8 cellular contexts compared by ENCODE assay signal in the genomic region with DNA sequence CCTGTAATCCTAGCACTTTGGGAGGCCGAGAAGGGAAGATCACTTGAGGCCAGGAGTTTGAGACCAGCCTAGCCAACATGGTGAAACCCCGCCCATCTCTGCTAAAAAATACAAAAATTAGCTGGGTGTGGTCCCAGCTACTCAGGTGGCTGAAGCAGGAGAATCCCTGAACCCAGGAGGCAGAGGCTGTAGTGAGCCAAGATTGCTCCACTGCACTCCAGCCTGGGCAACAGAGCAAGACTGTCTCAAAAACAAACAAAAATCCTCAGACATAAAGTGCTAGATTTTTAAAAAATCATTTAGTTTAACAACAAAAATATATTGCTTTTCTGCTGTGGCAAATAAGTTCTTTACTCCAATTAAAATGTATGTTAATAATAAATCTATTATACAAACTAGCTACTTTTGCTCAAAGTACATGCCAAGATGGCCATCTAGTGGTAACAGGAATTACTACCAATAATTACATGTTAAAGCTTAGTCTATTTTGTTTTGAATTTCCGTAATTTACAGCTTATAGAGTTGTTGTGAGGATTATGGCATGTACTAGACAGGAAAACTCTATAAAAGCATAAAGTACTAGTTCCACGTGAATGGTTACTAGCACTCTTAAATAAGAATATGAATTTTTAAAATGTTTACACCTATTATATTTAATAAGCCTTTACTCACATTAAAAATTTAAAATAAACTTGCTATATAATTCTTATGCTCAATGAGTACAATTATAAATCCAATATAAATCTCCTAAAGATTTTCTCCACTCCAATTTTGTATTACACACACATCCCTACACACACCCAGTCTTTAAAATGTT. TPM values are rescaled to one million over a fixed set of nuclear protein-coding genes. Genes with fewer than 3 reads are reported as not detected.
DNase-seq lines count a peak whose midpoint lies in the region; ATAC-seq and TF ChIP-seq lines count a peak whose summit lies in the region.

No MANE protein-coding gene starts in this region.

- peaks cover 7% of the 10 kb centered on the region for H3K4me1 Mint-ChIP-seq in activated B cell treated with CpG ODN at 0.5 μM for 24 hours

- WGBS in thyroid gland, 2 donors: 51% methylated on average over 4 of the region's 4 CpGs

- no peaks in the 10 kb centered on the region for H3K9me3 ChIP-seq in thyroid gland

- peaks cover 0 to 3% of the 10 kb centered on the region in 2 donors for H3K4me1 ChIP-seq in thyroid gland

- H3K9me3 Mint-ChIP-seq in activated B cell treated with CpG ODN at 0.5 μM for 24 hours: no peaks in the 10 kb centered on the region

- intact Hi-C loops in activated B cell treated with CpG ODN at 0.5 μM for 24 hours (cut with micrococcal nuclease): loop anchor here (1.0 to 10.0 kb wide), 4 partner anchors 36 to 1454 kb away; a partner anchor contains a TSS
- intact Hi-C loops in thyroid gland (cut with DNase I): no loop called here

- no peak for TF ChIP-seq POLR2A in thyroid gland (IDR thresholded peaks at IDR 0.05)

- no peak overlapping the region for H3K27ac ChIP-seq in 22Rv1
- no peak overlapping the region for H3K27ac ChIP-seq in thyroid gland

- TF ChIP-seq CTCF in 22Rv1 (IDR thresholded peaks at IDR 0.05) (peak; percentile 81), GM06990 (IDR thresholded peaks at IDR 0.05; ENCODE audit: insufficient read depth, low read length, poor library complexity, severe bottlenecking) (peak; percentile 63), activated B cell treated with CpG ODN at 0.5 μM for 24 hours (IDR thresholded peaks at IDR 0.05) (no peak), thyroid gland (IDR thresholded peaks at IDR 0.05) (peak; percentile 31 to 81 (median 70))

- H3K27me3 Mint-ChIP-seq in activated B cell treated with CpG ODN at 0.5 μM for 24 hours: no peaks in the 10 kb centered on the region

- H3K36me3 ChIP-seq in GM06990 (ENCODE audit: control insufficient read depth, insufficient read depth, low read length) (no peaks in the 10 kb centered on the region), thyroid gland (no peaks in the 10 kb centered on the region)

- CTCF ChIA-PET in activated B cell treated with CpG ODN at 0.5 μM for 24 hours (lab: Charles Lee): interaction anchor here (0.7 to 2.0 kb wide), 15 partner anchors 10 to 1454 kb away, joined by 3 to 10 read pairs (median 4); a partner anchor contains a TSS

- DNase-seq in GM06990 (ENCODE audit: extremely low read depth, insufficient read length) (no peak), NCI-H1092 treated with DMSO at 0.1 percent for 48 hours (lab: John Stamatoyannopoulos, UW) (peak; percentile 18), activated B cell treated with CpG ODN at 0.5 μM for 24 hours (no peak), iPS-NIHi11 (ENCODE audit: low spot score) (peak; percentile 17), thyroid gland (peak; percentile 24 to 40)

- POLR2A ChIA-PET in activated B cell treated with CpG ODN at 0.5 μM for 24 hours (lab: Charles Lee): interaction anchor here (0.6 to 1.6 kb wide), 5 partner anchors 9 to 695 kb away, joined by 3 to 10 read pairs (median 4); a partner anchor contains a TSS

- ATAC-seq in activated B cell treated with CpG ODN at 0.5 μM for 24 hours (ENCODE audit: low read depth) (peak; percentile 54), HG03196 (IDR thresholded peaks at IDR 0.05; ENCODE audit: unreplicated experiment) (no peak), HG02840 (IDR thresholded peaks at IDR 0.05; ENCODE audit: low FRiP score, unreplicated experiment) (no peak)

- H3K27me3 ChIP-seq in GM06990 (replicated peaks; ENCODE audit: control insufficient read depth, insufficient read depth, low read length): no peaks in the 10 kb centered on the region
- no peaks in the 10 kb centered on the region for H3K27me3 ChIP-seq in thyroid gland

- no peak overlapping the region for H3K4me3 Mint-ChIP-seq in activated B cell treated with CpG ODN at 0.5 μM for 24 hours

- no peak overlapping the region for H3K27ac Mint-ChIP-seq in activated B cell treated with CpG ODN at 0.5 μM for 24 hours

- H3K4me3 ChIP-seq in GM06990 (replicated peaks; ENCODE audit: low read depth, low read length) (no peak overlapping the region), thyroid gland (replicated peaks in 1 of 3) (no peak overlapping the region)

- H3K36me3 Mint-ChIP-seq in activated B cell treated with CpG ODN at 0.5 μM for 24 hours (ENCODE audit: low read depth): peaks cover 6% of the 10 kb centered on the region

RNA-seq across cellular contexts. Expression of a gene that starts 39.0 kb away (rescaled TPM):
- total RNA-seq in activated B cell treated with CpG ODN at 0.5 μM for 24 hours (32.5 and 32.7 TPM in 2 replicates), thyroid gland (10 to 100 TPM; 22.2 to 30.0 (median 27.3) TPM)

RNA-seq across cellular contexts. Expression of a gene that starts 50.5 kb away (rescaled TPM):
- total RNA-seq in activated B cell treated with CpG ODN at 0.5 μM for 24 hours (not detected in 2 replicates), thyroid gland (under 1 TPM in 1 of 4 donors, not detected in 3; 0.45 TPM)

Comparison
In these comparisons a context has a peak if more than half of its experiments do, and no peak if none do; other contexts are left out.
1. DNase-seq: peak in NCI-H1092 treated with DMSO at 0.1 percent for 48 hours (single experiment), iPS-NIHi11 (single experiment) and thyroid gland (2 of 2); none in GM06990 (single experiment) and activated B cell treated with CpG ODN at 0.5 μM for 24 hours (single experiment).